In the genomic region with DNA sequence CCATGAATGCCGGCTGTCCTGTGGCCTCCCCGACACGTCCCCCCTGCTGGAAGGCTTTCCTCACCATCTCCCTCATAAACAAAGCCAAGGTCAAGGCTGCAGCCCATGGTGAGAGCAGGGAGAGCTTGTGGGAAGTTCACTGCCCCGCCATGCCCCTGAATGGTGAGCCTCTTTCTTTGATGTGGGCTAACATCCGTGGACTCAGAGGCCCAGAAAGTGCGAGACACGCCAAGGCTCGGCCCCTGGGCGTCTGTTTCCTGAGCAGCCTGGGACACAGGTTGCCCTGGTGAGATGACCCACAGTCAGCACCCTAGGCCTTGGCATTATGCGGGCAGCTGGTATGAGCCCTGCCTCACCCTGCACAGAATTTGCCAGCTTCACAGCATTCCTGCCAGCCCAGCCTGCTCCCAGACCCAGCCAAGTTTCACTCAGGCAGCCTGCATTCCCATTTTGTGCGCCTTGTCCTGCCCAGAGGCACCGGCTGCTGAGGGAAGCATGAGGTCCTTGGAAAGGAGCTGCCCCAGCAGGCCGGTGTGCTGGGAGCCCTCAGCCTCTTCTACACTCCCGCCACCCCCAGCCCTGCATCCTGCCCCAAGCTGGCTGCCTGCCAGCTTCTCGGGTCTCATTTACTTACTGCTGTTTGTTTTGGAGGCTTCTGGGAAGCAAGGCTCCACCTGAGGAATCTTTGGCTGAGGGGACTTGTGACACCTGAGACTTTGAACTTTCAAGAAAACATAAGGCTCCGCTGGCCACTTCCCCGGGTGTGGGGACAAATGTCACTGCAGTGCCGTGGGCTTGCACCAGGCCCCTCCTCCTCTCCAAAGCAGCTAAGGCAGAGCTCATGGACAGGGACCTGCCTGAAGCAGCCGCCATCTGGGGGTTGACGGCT, we compare ENCODE assay signal across 1 cellular context.
TF ChIP-seq lines count a peak whose summit lies in the region.

No MANE protein-coding gene starts in this region.

TF ChIP-seq in HepG2, 621 proteins besides CTCF, POLR2A, EP300 and RAD21 (continued from another document and continues in another):
- TF ChIP-seq, protein P1, sequence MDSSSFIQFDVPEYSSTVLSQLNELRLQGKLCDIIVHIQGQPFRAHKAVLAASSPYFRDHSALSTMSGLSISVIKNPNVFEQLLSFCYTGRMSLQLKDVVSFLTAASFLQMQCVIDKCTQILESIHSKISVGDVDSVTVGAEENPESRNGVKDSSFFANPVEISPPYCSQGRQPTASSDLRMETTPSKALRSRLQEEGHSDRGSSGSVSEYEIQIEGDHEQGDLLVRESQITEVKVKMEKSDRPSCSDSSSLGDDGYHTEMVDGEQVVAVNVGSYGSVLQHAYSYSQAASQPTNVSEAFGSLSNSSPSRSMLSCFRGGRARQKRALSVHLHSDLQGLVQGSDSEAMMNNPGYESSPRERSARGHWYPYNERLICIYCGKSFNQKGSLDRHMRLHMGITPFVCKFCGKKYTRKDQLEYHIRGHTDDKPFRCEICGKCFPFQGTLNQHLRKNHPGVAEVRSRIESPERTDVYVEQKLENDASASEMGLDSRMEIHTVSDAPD (CRISPR knock-in tag; IDR thresholded peaks at IDR 0.05): peak; percentile 91
- TF ChIP-seq ZNF879 (CRISPR knock-in tag; IDR thresholded peaks at IDR 0.05) (no peak), ATAD3A (CRISPR knock-in tag; IDR thresholded peaks at IDR 0.05) (no peak), NFKB2 (CRISPR knock-in tag; IDR thresholded peaks at IDR 0.05; ENCODE audit: borderline replicate concordance) (peak; percentile 68; the same call in 1 of the 2 replicates), TOE1 (CRISPR knock-in tag; IDR thresholded peaks at IDR 0.05) (no peak), REXO4 (CRISPR knock-in tag; IDR thresholded peaks at IDR 0.05; ENCODE audit: borderline replicate concordance) (no peak), ZNF562 (CRISPR knock-in tag; IDR thresholded peaks at IDR 0.05; ENCODE audit: borderline replicate concordance) (no peak), RCOR2 (CRISPR knock-in tag; IDR thresholded peaks at IDR 0.05) (peak; percentile 77; the same call in 1 of the 2 replicates), HDAC2 (CRISPR knock-in tag; IDR thresholded peaks at IDR 0.05) (peak; percentile 95), SOX6 (IDR thresholded peaks at IDR 0.05) (no peak), SOX6 (CRISPR knock-in tag; IDR thresholded peaks at IDR 0.05) (peak; percentile 89), FUBP1 (CRISPR knock-in tag; IDR thresholded peaks at IDR 0.05; ENCODE audit: borderline replicate concordance) (peak; percentile 64; the same call in 1 of the 2 replicates), JUN (CRISPR knock-in tag; IDR thresholded peaks at IDR 0.05) (peak; percentile 75; the same call in 1 of the 2 replicates), ZNF121 (CRISPR knock-in tag; IDR thresholded peaks at IDR 0.05) (0 out of 2 replicates have a peak, but pooled peaks have one; percentile 47), STAT5B (CRISPR knock-in tag; IDR thresholded peaks at IDR 0.05) (0 out of 2 replicates have a peak, but pooled peaks have one; percentile 58), GATAD2A (CRISPR knock-in tag; IDR thresholded peaks at IDR 0.05) (peak; percentile 86), ZNF510 (CRISPR knock-in tag; IDR thresholded peaks at IDR 0.05; ENCODE audit: low read depth) (no peak), KLF13 (CRISPR knock-in tag; IDR thresholded peaks at IDR 0.05) (no peak), ZMYM2 (CRISPR knock-in tag; IDR thresholded peaks at IDR 0.05) (no peak), ZNF101 (CRISPR knock-in tag; IDR thresholded peaks at IDR 0.05; ENCODE audit: borderline replicate concordance, low read depth) (no peak), ZNF772 (CRISPR knock-in tag; IDR thresholded peaks at IDR 0.05) (peak; percentile 89), NKX3-1 (CRISPR knock-in tag; IDR thresholded peaks at IDR 0.05) (no peak), ZNF83 (CRISPR knock-in tag; IDR thresholded peaks at IDR 0.05; ENCODE audit: borderline replicate concordance) (peak; percentile 76; the same call in 1 of the 2 replicates), IRX3 (CRISPR knock-in tag; IDR thresholded peaks at IDR 0.05; ENCODE audit: borderline replicate concordance, low read depth) (no peak), MTA1 (CRISPR knock-in tag; IDR thresholded peaks at IDR 0.05; ENCODE audit: borderline replicate concordance) (peak; percentile 97), ELF4 (CRISPR knock-in tag; IDR thresholded peaks at IDR 0.05; ENCODE audit: borderline replicate concordance) (no peak), CBX1 (IDR thresholded peaks at IDR 0.05; ENCODE audit: low read depth) (no peak), NCOA1 (CRISPR knock-in tag; IDR thresholded peaks at IDR 0.05) (no peak), RXRB (CRISPR knock-in tag; IDR thresholded peaks at IDR 0.05; ENCODE audit: borderline replicate concordance) (peak; percentile 99), ZHX1 (CRISPR knock-in tag; IDR thresholded peaks at IDR 0.05; ENCODE audit: low read depth) (no peak), PAX8 (CRISPR knock-in tag; IDR thresholded peaks at IDR 0.05; ENCODE audit: borderline replicate concordance) (no peak), KLF6 (CRISPR knock-in tag; IDR thresholded peaks at IDR 0.05) (peak; percentile 50; the same call in 1 of the 2 replicates), MAF1 (CRISPR knock-in tag; IDR thresholded peaks at IDR 0.05; ENCODE audit: borderline replicate concordance) (0 out of 2 replicates have a peak, but pooled peaks have one; percentile 61), ZNF33B (CRISPR knock-in tag; IDR thresholded peaks at IDR 0.05) (no peak), SMARCC2 (IDR thresholded peaks at IDR 0.05) (no peak), ZNF512 (CRISPR knock-in tag; IDR thresholded peaks at IDR 0.05) (no peak), ZNF607 (CRISPR knock-in tag; IDR thresholded peaks at IDR 0.05; ENCODE audit: borderline replicate concordance) (no peak), TBX2 (CRISPR knock-in tag; IDR thresholded peaks at IDR 0.05; ENCODE audit: borderline replicate concordance) (peak; percentile 100)
- TF ChIP-seq, protein P2, sequence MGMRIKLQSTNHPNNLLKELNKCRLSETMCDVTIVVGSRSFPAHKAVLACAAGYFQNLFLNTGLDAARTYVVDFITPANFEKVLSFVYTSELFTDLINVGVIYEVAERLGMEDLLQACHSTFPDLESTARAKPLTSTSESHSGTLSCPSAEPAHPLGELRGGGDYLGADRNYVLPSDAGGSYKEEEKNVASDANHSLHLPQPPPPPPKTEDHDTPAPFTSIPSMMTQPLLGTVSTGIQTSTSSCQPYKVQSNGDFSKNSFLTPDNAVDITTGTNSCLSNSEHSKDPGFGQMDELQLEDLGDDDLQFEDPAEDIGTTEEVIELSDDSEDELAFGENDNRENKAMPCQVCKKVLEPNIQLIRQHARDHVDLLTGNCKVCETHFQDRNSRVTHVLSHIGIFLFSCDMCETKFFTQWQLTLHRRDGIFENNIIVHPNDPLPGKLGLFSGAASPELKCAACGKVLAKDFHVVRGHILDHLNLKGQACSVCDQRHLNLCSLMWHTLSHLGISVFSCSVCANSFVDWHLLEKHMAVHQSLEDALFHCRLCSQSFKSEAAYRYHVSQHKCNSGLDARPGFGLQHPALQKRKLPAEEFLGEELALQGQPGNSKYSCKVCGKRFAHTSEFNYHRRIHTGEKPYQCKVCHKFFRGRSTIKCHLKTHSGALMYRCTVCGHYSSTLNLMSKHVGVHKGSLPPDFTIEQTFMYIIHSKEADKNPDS (CRISPR knock-in tag; IDR thresholded peaks at IDR 0.05): no peak
- TF ChIP-seq, protein P3, sequence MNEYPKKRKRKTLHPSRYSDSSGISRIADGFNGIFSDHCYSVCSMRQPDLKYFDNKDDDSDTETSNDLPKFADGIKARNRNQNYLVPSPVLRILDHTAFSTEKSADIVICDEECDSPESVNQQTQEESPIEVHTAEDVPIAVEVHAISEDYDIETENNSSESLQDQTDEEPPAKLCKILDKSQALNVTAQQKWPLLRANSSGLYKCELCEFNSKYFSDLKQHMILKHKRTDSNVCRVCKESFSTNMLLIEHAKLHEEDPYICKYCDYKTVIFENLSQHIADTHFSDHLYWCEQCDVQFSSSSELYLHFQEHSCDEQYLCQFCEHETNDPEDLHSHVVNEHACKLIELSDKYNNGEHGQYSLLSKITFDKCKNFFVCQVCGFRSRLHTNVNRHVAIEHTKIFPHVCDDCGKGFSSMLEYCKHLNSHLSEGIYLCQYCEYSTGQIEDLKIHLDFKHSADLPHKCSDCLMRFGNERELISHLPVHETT (CRISPR knock-in tag; conservative IDR thresholded peaks at IDR 0.05): peak; percentile 55; the same call in 1 of the 2 replicates
- TF ChIP-seq, protein P4, sequence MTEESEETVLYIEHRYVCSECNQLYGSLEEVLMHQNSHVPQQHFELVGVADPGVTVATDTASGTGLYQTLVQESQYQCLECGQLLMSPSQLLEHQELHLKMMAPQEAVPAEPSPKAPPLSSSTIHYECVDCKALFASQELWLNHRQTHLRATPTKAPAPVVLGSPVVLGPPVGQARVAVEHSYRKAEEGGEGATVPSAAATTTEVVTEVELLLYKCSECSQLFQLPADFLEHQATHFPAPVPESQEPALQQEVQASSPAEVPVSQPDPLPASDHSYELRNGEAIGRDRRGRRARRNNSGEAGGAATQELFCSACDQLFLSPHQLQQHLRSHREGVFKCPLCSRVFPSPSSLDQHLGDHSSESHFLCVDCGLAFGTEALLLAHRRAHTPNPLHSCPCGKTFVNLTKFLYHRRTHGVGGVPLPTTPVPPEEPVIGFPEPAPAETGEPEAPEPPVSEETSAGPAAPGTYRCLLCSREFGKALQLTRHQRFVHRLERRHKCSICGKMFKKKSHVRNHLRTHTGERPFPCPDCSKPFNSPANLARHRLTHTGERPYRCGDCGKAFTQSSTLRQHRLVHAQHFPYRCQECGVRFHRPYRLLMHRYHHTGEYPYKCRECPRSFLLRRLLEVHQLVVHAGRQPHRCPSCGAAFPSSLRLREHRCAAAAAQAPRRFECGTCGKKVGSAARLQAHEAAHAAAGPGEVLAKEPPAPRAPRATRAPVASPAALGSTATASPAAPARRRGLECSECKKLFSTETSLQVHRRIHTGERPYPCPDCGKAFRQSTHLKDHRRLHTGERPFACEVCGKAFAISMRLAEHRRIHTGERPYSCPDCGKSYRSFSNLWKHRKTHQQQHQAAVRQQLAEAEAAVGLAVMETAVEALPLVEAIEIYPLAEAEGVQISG (CRISPR knock-in tag; IDR thresholded peaks at IDR 0.05): peak; percentile 78
- TF ChIP-seq, protein P5, sequence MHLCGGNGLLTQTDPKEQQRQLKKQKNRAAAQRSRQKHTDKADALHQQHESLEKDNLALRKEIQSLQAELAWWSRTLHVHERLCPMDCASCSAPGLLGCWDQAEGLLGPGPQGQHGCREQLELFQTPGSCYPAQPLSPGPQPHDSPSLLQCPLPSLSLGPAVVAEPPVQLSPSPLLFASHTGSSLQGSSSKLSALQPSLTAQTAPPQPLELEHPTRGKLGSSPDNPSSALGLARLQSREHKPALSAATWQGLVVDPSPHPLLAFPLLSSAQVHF (CRISPR knock-in tag; IDR thresholded peaks at IDR 0.05): no peak
- TF ChIP-seq, protein P6, sequence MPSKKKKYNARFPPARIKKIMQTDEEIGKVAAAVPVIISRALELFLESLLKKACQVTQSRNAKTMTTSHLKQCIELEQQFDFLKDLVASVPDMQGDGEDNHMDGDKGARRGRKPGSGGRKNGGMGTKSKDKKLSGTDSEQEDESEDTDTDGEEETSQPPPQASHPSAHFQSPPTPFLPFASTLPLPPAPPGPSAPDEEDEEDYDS (CRISPR knock-in tag; IDR thresholded peaks at IDR 0.05): peak; percentile 32; the same call in 1 of the 2 replicates
